ENCODE assay signal across 9 cellular contexts in genomic region chr13:32791545-32792172, GRCh38.
DNase-seq lines count a peak whose midpoint lies in the region; ATAC-seq, FAIRE-seq and TF ChIP-seq lines count a peak whose summit lies in the region.
"Had no signal": no experiment of that assay in that cellular context is flagged by ENCODE, and none has a peak within 500 bp of the region (broad histone marks: within the 10 kb centered on the region; RNA-seq: fewer than 3 reads in every experiment).

No MANE protein-coding gene starts in this region.

- H3K4me3 ChIP-seq in coronary artery: no peak overlapping the region

- no peak overlapping the region for H3K27ac ChIP-seq in coronary artery
- H3K27ac ChIP-seq: parathyroid adenoma had no signal

- peak overlapping the region; percentile 27 for H3K4me3 Mint-ChIP-seq in activated naive CD4-positive, alpha-beta T cell treated with anti-CD3 and anti-CD28 coated beads, Interleukin-2, amount 10 ng/mL, durations not matched to agents 7 days and 5 days

- intact Hi-C loops in posterior cingulate gyrus (cut with DNase I): no loop called here

- peak; percentile 81 for ATAC-seq in HG03103 (IDR thresholded peaks at IDR 0.05; ENCODE audit: low read depth, unreplicated experiment)

- peaks cover 57% of the 10 kb centered on the region for H3K4me1 Mint-ChIP-seq in activated naive CD4-positive, alpha-beta T cell treated with anti-CD3 and anti-CD28 coated beads, Interleukin-2, amount 10 ng/mL, durations not matched to agents 7 days and 5 days

- TF ChIP-seq CTCF in coronary artery (IDR thresholded peaks at IDR 0.05): no peak

- CTCF ChIA-PET in activated naive CD4-positive, alpha-beta T cell treated with anti-CD3 and anti-CD28 coated beads, Interleukin-2, amount 10 ng/mL, durations not matched to agents 7 days and 5 days (lab: Charles Lee): interaction anchor here (1.0 kb wide), 1 partner anchor 55 kb away, joined by 6 read pairs; no protein-coding TSS in a partner anchor

- H3K36me3 Mint-ChIP-seq in activated naive CD4-positive, alpha-beta T cell treated with anti-CD3 and anti-CD28 coated beads, Interleukin-2, amount 10 ng/mL, durations not matched to agents 7 days and 5 days: peaks cover 34% of the 10 kb centered on the region

- peaks cover 11% of the 10 kb centered on the region for H3K9me3 Mint-ChIP-seq in activated naive CD4-positive, alpha-beta T cell treated with anti-CD3 and anti-CD28 coated beads, Interleukin-2, amount 10 ng/mL, durations not matched to agents 7 days and 5 days

- peak; percentile 23 for DNase-seq in DMS53 treated with DMSO at 0.1 percent for 48 hours (lab: John Stamatoyannopoulos, UW; ENCODE audit: unreplicated experiment)
- peak; percentile 24 for DNase-seq in GM19239 (ENCODE audit: insufficient read length, low spot score)
- peak; percentile 78 for DNase-seq in activated naive CD4-positive, alpha-beta T cell treated with anti-CD3 and anti-CD28 coated beads, Interleukin-2, amount 10 ng/mL, durations not matched to agents 7 days and 5 days
- DNase-seq in HPDE6-E6E7 (ENCODE audit: extremely low spot score): no peak
- no peak for DNase-seq in coronary artery (ENCODE audit: low spot score)
- no peak for DNase-seq in posterior cingulate gyrus
- no peak for DNase-seq in HuH-7.5 (ENCODE audit: low spot score)

- peak; percentile 66 for FAIRE-seq in GM19239 (lab: Jason Lieb, UNC)

- no peaks in the 10 kb centered on the region for H3K27me3 Mint-ChIP-seq in activated naive CD4-positive, alpha-beta T cell treated with anti-CD3 and anti-CD28 coated beads, Interleukin-2, amount 10 ng/mL, durations not matched to agents 7 days and 5 days

- H3K27ac Mint-ChIP-seq in activated naive CD4-positive, alpha-beta T cell treated with anti-CD3 and anti-CD28 coated beads, Interleukin-2, amount 10 ng/mL, durations not matched to agents 7 days and 5 days: peak overlapping the region; percentile 96

Comparison
In these comparisons a context has a peak if more than half of its experiments do, and no peak if none do; other contexts are left out.
1. DNase-seq: peak in DMS53 treated with DMSO at 0.1 percent for 48 hours (single experiment), GM19239 (single experiment) and activated naive CD4-positive, alpha-beta T cell treated with anti-CD3 and anti-CD28 coated beads, Interleukin-2, amount 10 ng/mL, durations not matched to agents 7 days and 5 days (single experiment); none in HPDE6-E6E7 (single experiment), coronary artery (single experiment), posterior cingulate gyrus (0 of 10) and HuH-7.5 (single experiment).